Comparison of ENCODE assay signal across 10 cellular contexts in genomic region chr2:216765810-216766259, GRCh38.
DNase-seq lines count a peak whose midpoint lies in the region; ATAC-seq and TF ChIP-seq lines count a peak whose summit lies in the region.
"Had no signal": no experiment of that assay in that cellular context is flagged by ENCODE, and none has a peak within 500 bp of the region (broad histone marks: within the 10 kb centered on the region; RNA-seq: fewer than 3 reads in every experiment).

No MANE protein-coding gene starts in this region.

- TF ChIP-seq RAD21 in IMR-90 (IDR thresholded peaks at IDR 0.05; ENCODE audit: low read length) = no peak

- no peaks in the 10 kb centered on the region for H3K9me2 ChIP-seq in hepatocyte (replicated peaks; ENCODE audit: insufficient read depth)

- no peak overlapping the region; the same call in 1 of the 2 replicates for H3K18ac ChIP-seq in IMR-90 (ENCODE audit: low read depth, low read length)

- dilution Hi-C loops in IMR-90 (cut with HindIII; ENCODE audit: low sequenced_read_pairs, unreplicated experiment) = no loop called here

- in situ Hi-C loops in IMR-90 (cut with MboI; ENCODE audit: low sequenced_read_pairs) = no loop called here

- no peaks in the 10 kb centered on the region for H3K79me1 ChIP-seq in IMR-90 (ENCODE audit: low read depth in 1 of 2, low read length in 2 of 2)

- POLR2A ChIA-PET in IMR-90 (lab: Charles Lee; ENCODE audit: unreplicated experiment) = no interaction called here
- POLR2A ChIA-PET in RWPE1 (lab: Yijun Ruan, JAX; ENCODE audit: low non-redundant PET) = no interaction called here

- no peaks in the 10 kb centered on the region for H4K20me1 ChIP-seq in IMR-90 (ENCODE audit: insufficient read depth, low read length)
- no peaks in the 10 kb centered on the region for H4K20me1 ChIP-seq in hepatocyte (ENCODE audit: insufficient read depth, poor library complexity, severe bottlenecking)

- H3K4ac ChIP-seq in IMR-90 (ENCODE audit: low read depth, low read length) = no peak overlapping the region

- H3K4me1 ChIP-seq in IMR-90 (ENCODE audit: control insufficient read depth, insufficient read depth, low read length) (peaks cover 3% of the 10 kb centered on the region; the same call in 1 of the 2 replicates), NT2/D1 (ENCODE audit: insufficient read depth, insufficient read length) (peaks cover 8% of the 10 kb centered on the region), hepatocyte (ENCODE audit: insufficient read depth) (peaks cover 22% of the 10 kb centered on the region)

- H3K4me2 ChIP-seq in IMR-90 (ENCODE audit: low read depth, low read length) (no peak overlapping the region), hepatocyte (peak overlapping the region; percentile 60)

- ATAC-seq in IMR-90 (ENCODE audit: low read depth) (peak; percentile 44; the same call in 1 of the 2 replicates), sciatic nerve (peak; percentile 40), HG03097 (IDR thresholded peaks at IDR 0.05; ENCODE audit: low FRiP score, unreplicated experiment) (no peak), GM21423 (IDR thresholded peaks at IDR 0.05; ENCODE audit: unreplicated experiment) (no peak)

- H3K9ac ChIP-seq in IMR-90 (ENCODE audit: low read depth, low read length) (no peak overlapping the region), NT2/D1 (ENCODE audit: insufficient read length, low read depth) (no peak overlapping the region)

- WGBS in IMR-90 (ENCODE audit: extremely low coverage in 2 of 2, insufficient read length in 1 of 2), 2 experiments = 17% methylated on average over 3 of the region's 9 CpGs; no CpG with 5 or more reads in 1 of the 2 experiments
- 16% methylated on average over 7 of the region's 9 CpGs for WGBS in hepatocyte (ENCODE audit: low lambda C conversion rate, missing lambda C conversion rate)

- H3K27ac ChIP-seq in IMR-90 (ENCODE audit: insufficient read depth, low read length) = no peak overlapping the region
- H3K27ac ChIP-seq in hepatocyte = peak overlapping the region; percentile 78
- no peak overlapping the region for H3K27ac ChIP-seq in RWPE1

- no peak overlapping the region for H3K14ac ChIP-seq in IMR-90 (replicated peaks; ENCODE audit: low read depth, low read length)

- CTCF ChIA-PET in IMR-90 (lab: Yijun Ruan, JAX) (no interaction called here), RWPE1 (lab: Yijun Ruan, JAX) (no interaction called here)

- H3K79me2 ChIP-seq in hepatocyte = no peaks in the 10 kb centered on the region

- no peak for TF ChIP-seq CTCF in IMR-90 (conservative IDR thresholded peaks at IDR 0.05; ENCODE audit: low read depth, low read length)
- no peak for TF ChIP-seq CTCF in hepatocyte (IDR thresholded peaks at IDR 0.05; ENCODE audit: poor library complexity)
- no peak for TF ChIP-seq CTCF in RWPE1 (conservative IDR thresholded peaks at IDR 0.05; ENCODE audit: low read depth)

- H3K9me3 ChIP-seq in IMR-90 (ENCODE audit: control insufficient read depth, insufficient read depth, low read length) = no peaks in the 10 kb centered on the region
- H3K9me3 ChIP-seq in NT2/D1 (ENCODE audit: insufficient read depth, low read length) = no peaks in the 10 kb centered on the region
- no peaks in the 10 kb centered on the region for H3K9me3 ChIP-seq in hepatocyte (ENCODE audit: low read depth)

- no peak overlapping the region for H2AK9ac ChIP-seq in IMR-90 (replicated peaks; ENCODE audit: low read depth, low read length, poor library complexity)

- intact Hi-C loops in IMR-90 (cut with micrococcal nuclease) = no loop called here
- intact Hi-C loops in sciatic nerve (cut with DNase I) = no loop called here
- intact Hi-C loops in head of caudate nucleus (cut with DNase I) = no loop called here

- BruUV-seq in IMR-90 (replicated peaks; lab: Mats Ljungman, UMichigan) = no TSS peak

- H2AK5ac ChIP-seq in IMR-90 (ENCODE audit: low read depth, low read length) = no peak overlapping the region

- H2BK15ac ChIP-seq in IMR-90 (ENCODE audit: low read depth, low read length) = no peak overlapping the region

- no peaks in the 10 kb centered on the region for H3K36me3 ChIP-seq in IMR-90 (ENCODE audit: control insufficient read depth, insufficient read depth, low read length)
- no peaks in the 10 kb centered on the region for H3K36me3 ChIP-seq in NT2/D1 (ENCODE audit: insufficient read depth, insufficient read length, low read length)
- no peaks in the 10 kb centered on the region for H3K36me3 ChIP-seq in hepatocyte (replicated peaks; ENCODE audit: insufficient read depth, low read depth)

- H4K5ac ChIP-seq in IMR-90 (ENCODE audit: low read depth, low read length) = no peak overlapping the region

- H2BK5ac ChIP-seq in IMR-90 (ENCODE audit: low read depth, low read length, poor library complexity, severe bottlenecking) = no peak overlapping the region

- H3K27me3 ChIP-seq in IMR-90 (ENCODE audit: control insufficient read depth, insufficient read depth, low read length) (peaks cover 8% of the 10 kb centered on the region; the same call in 1 of the 2 replicates), NT2/D1 (ENCODE audit: insufficient read depth, insufficient read length) (no peaks in the 10 kb centered on the region), hepatocyte (no peaks in the 10 kb centered on the region)

- no peak overlapping the region for H4K8ac ChIP-seq in IMR-90 (ENCODE audit: low read depth in 2 of 2, low read length in 2 of 2)

- no peak overlapping the region for H4K91ac ChIP-seq in IMR-90 (ENCODE audit: insufficient read depth, low read depth, low read length)

- no peaks in the 10 kb centered on the region for H3K9me1 ChIP-seq in IMR-90 (ENCODE audit: insufficient read depth, low read length)

- H2BK120ac ChIP-seq in IMR-90 (ENCODE audit: low read depth, low read length) = 0 out of 2 replicates have a peak overlapping the region, but pooled peaks have one; percentile 0

- DNase-seq in IMR-90 (no peak), NT2/D1 (ENCODE audit: low read depth, low spot score) (peak; percentile 88), hepatocyte (ENCODE audit: low spot score) (peak; percentile 56), sciatic nerve (ENCODE audit: low spot score) (no peak), head of caudate nucleus (no peak), RWPE1 (ENCODE audit: low spot score) (no peak)
- DNase-seq: activated CD8-positive, alpha-beta memory T cell treated with anti-CD3 and anti-CD28 coated beads, Interleukin-2, amount 50 U/mL, for 4 hours; NCI-H2171 treated with DMSO at 0.1 percent for 48 hours had no signal

- no peak overlapping the region for H3K23ac ChIP-seq in IMR-90 (ENCODE audit: low read depth, low read length)

- H3K4me3 ChIP-seq in IMR-90 (ENCODE audit: insufficient read depth, low read depth, low read length) (no peak overlapping the region), NT2/D1 (ENCODE audit: insufficient read length, low read depth) (no peak overlapping the region), hepatocyte (no peak overlapping the region)

- H2BK20ac ChIP-seq in IMR-90 (ENCODE audit: low read depth, low read length) = no peak overlapping the region

- TF ChIP-seq POLR2A in IMR-90 (IDR thresholded peaks at IDR 0.05; ENCODE audit: low read depth, low read length) = no peak

- peak overlapping the region; percentile 1 for H2AFZ ChIP-seq in IMR-90 (replicated peaks; ENCODE audit: low read length, poor library complexity)
- H2AFZ ChIP-seq in hepatocyte = peak overlapping the region; percentile 59

- H3K56ac ChIP-seq in IMR-90 (ENCODE audit: extremely low read depth, insufficient read depth, low read length) = no peak overlapping the region

TF ChIP-seq in IMR-90, 13 proteins besides CTCF, POLR2A, EP300 and RAD21:
- TF ChIP-seq MAFK (IDR thresholded peaks at IDR 0.05; ENCODE audit: low read depth, low read length) = peak; percentile 25; the same call in 1 of the 2 replicates
- no peak for TF ChIP-seq RCOR1 (IDR thresholded peaks at IDR 0.05; ENCODE audit: insufficient replicate concordance, low read length)

Comparison
In these comparisons a context has a peak if more than half of its experiments do, and no peak if none do; other contexts are left out.
1. ATAC-seq: peak in IMR-90 (single experiment) and sciatic nerve (single experiment); none in HG03097 (single experiment) and GM21423 (single experiment).
2. DNase-seq: peak in NT2/D1 (single experiment) and hepatocyte (single experiment); none in IMR-90 (single experiment), sciatic nerve (single experiment), head of caudate nucleus (0 of 42) and RWPE1 (single experiment).